In genomic region chr5:99639905-99640304, GRCh38 we compare ENCODE assay signal across 40 cellular contexts.
"Had no signal": no experiment of that assay in that cellular context is flagged by ENCODE, and none has a peak within 500 bp of the region (broad histone marks: within the 10 kb centered on the region; RNA-seq: fewer than 3 reads in every experiment).

No MANE protein-coding gene starts in this region.

- H3K36me3 Mint-ChIP-seq: activated naive CD8-positive, alpha-beta T cell; brain; WTC11 had no signal

- H3K9me3 Mint-ChIP-seq: activated naive CD8-positive, alpha-beta T cell treated with anti-CD3 and anti-CD28 coated beads, Interleukin-2, amount 50 U/mL, for 24 hours; brain had no signal

- H3K4me1 Mint-ChIP-seq: activated CD4-positive, alpha-beta T cell treated with anti-CD3 and anti-CD28 coated beads for 36 hours; activated CD4-positive, alpha-beta T cell treated with anti-CD3 and anti-CD28 coated beads, Interleukin-2, amount 10 ng/mL, durations not matched to agents 7 days and 5 days; activated naive CD8-positive, alpha-beta T cell treated with anti-CD3 and anti-CD28 coated beads, Interleukin-2, amount 50 U/mL, for 24 hours; brain; WTC11 had no signal

- H3K27ac ChIP-seq: PC-9, RWPE1 had no signal

- ATAC-seq: activated CD4-positive, alpha-beta T cell treated with anti-CD3 and anti-CD28 coated beads for 36 hours; activated CD4-positive, CD25-positive, alpha-beta regulatory T cell treated with anti-CD3 and anti-CD28 coated beads, Interleukin-2, amount 50 U/mL, for 24 hours; activated CD8-positive, alpha-beta T cell treated with anti-CD3 and anti-CD28 coated beads, Interleukin-2, amount 10 ng/mL, durations not matched to agents 7 days and 5 days; activated naive CD8-positive, alpha-beta T cell treated with anti-CD3 and anti-CD28 coated beads, Interleukin-2, amount 50 U/mL, for 24 hours; Right ventricle myocardium inferior; SK-N-SH treated with all-trans-retinoic acid at 6 μM for 48 hours; WTC11 had no signal

- H3K4me2 ChIP-seq: PC-9 had no signal

- H3K4me3 ChIP-seq: PC-9 had no signal

- DNase-seq: activated CD4-positive, alpha-beta T cell treated with anti-CD3 and anti-CD28 coated beads for 36 hours; activated CD4-positive, alpha-beta T cell treated with anti-CD3 and anti-CD28 coated beads, Interleukin-2, amount 10 ng/mL, durations not matched to agents 7 days and 5 days; activated CD4-positive, alpha-beta T cell treated with anti-CD3 and anti-CD28 coated beads, Interleukin-2, amount 50 U/mL, for 48 hours; activated CD8-positive, alpha-beta T cell treated with anti-CD3 and anti-CD28 coated beads, Interleukin-2, amount 10 ng/mL, durations not matched to agents 7 days and 5 days; activated gamma-delta T cell treated with Interleukin-2 at 50 U/mL for 16 hours; activated naive CD4-positive, alpha-beta T cell treated with anti-CD3 and anti-CD28 coated beads for 36 hours; activated naive CD8-positive, alpha-beta T cell treated with anti-CD3 and anti-CD28 coated beads, Interleukin-2, amount 50 U/mL, for 24 hours; activated T-cell treated with anti-CD3 and anti-CD28 coated beads, Interleukin-2, amount 50 U/mL, for 24 hours; anterior cingulate cortex; caudate nucleus; cerebellar nuclear complex; Kasumi-1; KG1; MM.1S; MV-4-11; NCI-H1092; NCI-H146; NCI-H187; NCI-H2029 treated with DMSO at 0.1 percent for 48 hours; NCI-H2171 treated with DMSO at 0.1 percent for 48 hours; NCI-H2227 treated with DMSO at 0.1 percent for 48 hours; NCI-H446; NCI-H510A treated with DMSO at 0.1 percent for 48 hours; NCI-H526 treated with DMSO at 0.1 percent for 48 hours; NCI-H82; NK-92 treated with Interleukin-12 subunit alpha and Interleukin-12 subunit beta, amount 100 ng/mL, for 24 hours; PC-9; SIG-M5; T-helper 1 cell; T-helper 2 cell; T-helper 9 cell had no signal

- H3K4me3 Mint-ChIP-seq: activated CD4-positive, alpha-beta T cell treated with anti-CD3 and anti-CD28 coated beads for 36 hours; activated CD4-positive, alpha-beta T cell treated with anti-CD3 and anti-CD28 coated beads, Interleukin-2, amount 10 ng/mL, durations not matched to agents 7 days and 5 days; activated CD8-positive, alpha-beta T cell treated with anti-CD3 and anti-CD28 coated beads, Interleukin-2, amount 10 ng/mL, durations not matched to agents 7 days and 5 days; activated naive CD4-positive, alpha-beta T cell treated with anti-CD3 and anti-CD28 coated beads for 36 hours; activated naive CD8-positive, alpha-beta T cell; activated naive CD8-positive, alpha-beta T cell treated with anti-CD3 and anti-CD28 coated beads, Interleukin-2, amount 50 U/mL, for 24 hours; activated T-cell treated with anti-CD3 and anti-CD28 coated beads, Interleukin-2, amount 50 U/mL, for 24 hours; brain; WTC11 had no signal

- FAIRE-seq: bronchial epithelial cell, RCC 7860 had no signal

- H3K27ac Mint-ChIP-seq: activated CD4-positive, alpha-beta T cell treated with anti-CD3 and anti-CD28 coated beads for 36 hours; activated CD4-positive, alpha-beta T cell treated with anti-CD3 and anti-CD28 coated beads, Interleukin-2, amount 10 ng/mL, durations not matched to agents 7 days and 5 days; activated CD8-positive, alpha-beta T cell treated with anti-CD3 and anti-CD28 coated beads, Interleukin-2, amount 10 ng/mL, durations not matched to agents 7 days and 5 days; activated naive CD4-positive, alpha-beta T cell treated with anti-CD3 and anti-CD28 coated beads for 36 hours; activated naive CD8-positive, alpha-beta T cell; activated naive CD8-positive, alpha-beta T cell treated with anti-CD3 and anti-CD28 coated beads, Interleukin-2, amount 50 U/mL, for 24 hours; activated T-cell treated with anti-CD3 and anti-CD28 coated beads, Interleukin-2, amount 50 U/mL, for 24 hours; brain; WTC11 had no signal

- H2AFZ ChIP-seq: PC-9 had no signal

- H3K27me3 Mint-ChIP-seq: activated CD4-positive, alpha-beta T cell treated with anti-CD3 and anti-CD28 coated beads for 36 hours; activated CD4-positive, alpha-beta T cell treated with anti-CD3 and anti-CD28 coated beads, Interleukin-2, amount 10 ng/mL, durations not matched to agents 7 days and 5 days; activated naive CD8-positive, alpha-beta T cell; activated naive CD8-positive, alpha-beta T cell treated with anti-CD3 and anti-CD28 coated beads, Interleukin-2, amount 50 U/mL, for 24 hours; activated T-cell treated with anti-CD3 and anti-CD28 coated beads, Interleukin-2, amount 50 U/mL, for 24 hours; brain had no signal
